ENCODE assay signal across 1 cellular context in the genomic region with DNA sequence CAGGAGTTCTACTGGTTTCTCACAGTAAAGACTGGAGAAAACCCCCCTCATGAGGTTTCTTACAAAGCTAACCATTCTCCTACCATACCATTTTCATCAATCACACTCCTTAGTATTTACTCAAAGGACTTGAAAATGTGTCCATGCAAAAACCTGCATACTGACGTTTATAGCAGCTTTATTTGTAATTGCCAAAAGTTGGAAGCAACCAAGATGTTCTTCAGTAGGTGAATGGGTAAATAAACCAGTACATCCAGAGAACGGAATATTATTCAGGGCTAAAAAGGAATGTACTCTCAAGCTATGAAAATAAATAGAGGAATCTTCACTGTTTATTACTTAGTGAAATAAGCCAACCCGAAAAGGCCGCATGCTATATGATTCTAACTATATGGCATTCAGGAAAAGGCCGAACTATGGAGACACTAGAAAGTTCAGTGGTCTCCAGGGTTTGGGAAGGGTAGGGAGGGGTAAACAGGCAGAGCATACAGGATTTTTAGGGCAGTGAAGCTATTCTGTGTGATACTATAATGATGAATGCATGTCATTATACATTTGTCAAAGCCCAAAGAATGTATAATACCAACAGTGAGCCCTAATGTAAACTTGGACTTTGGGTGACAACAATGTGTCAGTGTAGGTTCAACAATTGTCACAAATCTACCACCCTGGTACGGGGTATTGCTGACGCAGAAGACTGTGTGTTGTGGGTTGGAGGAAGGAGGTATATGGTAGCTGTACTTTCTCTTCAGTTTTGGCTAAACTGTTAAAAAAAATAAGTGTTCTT.
TF ChIP-seq lines count a peak whose summit lies in the region.

No MANE protein-coding gene starts in this region.

TF ChIP-seq in HepG2, 621 proteins besides CTCF, POLR2A, EP300 and RAD21 (continued from another document and continues in another):
- TF ChIP-seq, protein P1, sequence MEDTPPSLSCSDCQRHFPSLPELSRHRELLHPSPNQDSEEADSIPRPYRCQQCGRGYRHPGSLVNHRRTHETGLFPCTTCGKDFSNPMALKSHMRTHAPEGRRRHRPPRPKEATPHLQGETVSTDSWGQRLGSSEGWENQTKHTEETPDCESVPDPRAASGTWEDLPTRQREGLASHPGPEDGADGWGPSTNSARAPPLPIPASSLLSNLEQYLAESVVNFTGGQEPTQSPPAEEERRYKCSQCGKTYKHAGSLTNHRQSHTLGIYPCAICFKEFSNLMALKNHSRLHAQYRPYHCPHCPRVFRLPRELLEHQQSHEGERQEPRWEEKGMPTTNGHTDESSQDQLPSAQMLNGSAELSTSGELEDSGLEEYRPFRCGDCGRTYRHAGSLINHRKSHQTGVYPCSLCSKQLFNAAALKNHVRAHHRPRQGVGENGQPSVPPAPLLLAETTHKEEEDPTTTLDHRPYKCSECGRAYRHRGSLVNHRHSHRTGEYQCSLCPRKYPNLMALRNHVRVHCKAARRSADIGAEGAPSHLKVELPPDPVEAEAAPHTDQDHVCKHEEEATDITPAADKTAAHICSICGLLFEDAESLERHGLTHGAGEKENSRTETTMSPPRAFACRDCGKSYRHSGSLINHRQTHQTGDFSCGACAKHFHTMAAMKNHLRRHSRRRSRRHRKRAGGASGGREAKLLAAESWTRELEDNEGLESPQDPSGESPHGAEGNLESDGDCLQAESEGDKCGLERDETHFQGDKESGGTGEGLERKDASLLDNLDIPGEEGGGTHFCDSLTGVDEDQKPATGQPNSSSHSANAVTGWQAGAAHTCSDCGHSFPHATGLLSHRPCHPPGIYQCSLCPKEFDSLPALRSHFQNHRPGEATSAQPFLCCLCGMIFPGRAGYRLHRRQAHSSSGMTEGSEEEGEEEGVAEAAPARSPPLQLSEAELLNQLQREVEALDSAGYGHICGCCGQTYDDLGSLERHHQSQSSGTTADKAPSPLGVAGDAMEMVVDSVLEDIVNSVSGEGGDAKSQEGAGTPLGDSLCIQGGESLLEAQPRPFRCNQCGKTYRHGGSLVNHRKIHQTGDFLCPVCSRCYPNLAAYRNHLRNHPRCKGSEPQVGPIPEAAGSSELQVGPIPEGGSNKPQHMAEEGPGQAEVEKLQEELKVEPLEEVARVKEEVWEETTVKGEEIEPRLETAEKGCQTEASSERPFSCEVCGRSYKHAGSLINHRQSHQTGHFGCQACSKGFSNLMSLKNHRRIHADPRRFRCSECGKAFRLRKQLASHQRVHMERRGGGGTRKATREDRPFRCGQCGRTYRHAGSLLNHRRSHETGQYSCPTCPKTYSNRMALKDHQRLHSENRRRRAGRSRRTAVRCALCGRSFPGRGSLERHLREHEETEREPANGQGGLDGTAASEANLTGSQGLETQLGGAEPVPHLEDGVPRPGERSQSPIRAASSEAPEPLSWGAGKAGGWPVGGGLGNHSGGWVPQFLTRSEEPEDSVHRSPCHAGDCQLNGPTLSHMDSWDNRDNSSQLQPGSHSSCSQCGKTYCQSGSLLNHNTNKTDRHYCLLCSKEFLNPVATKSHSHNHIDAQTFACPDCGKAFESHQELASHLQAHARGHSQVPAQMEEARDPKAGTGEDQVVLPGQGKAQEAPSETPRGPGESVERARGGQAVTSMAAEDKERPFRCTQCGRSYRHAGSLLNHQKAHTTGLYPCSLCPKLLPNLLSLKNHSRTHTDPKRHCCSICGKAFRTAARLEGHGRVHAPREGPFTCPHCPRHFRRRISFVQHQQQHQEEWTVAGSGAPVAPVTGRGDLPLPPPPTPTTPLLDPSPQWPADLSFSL (CRISPR knock-in tag; IDR thresholded peaks at IDR 0.05): peak; percentile 79
- TF ChIP-seq PRPF4 (IDR thresholded peaks at IDR 0.05; ENCODE audit: low read depth, low read length, poor library complexity, severe bottlenecking) (no peak), ZNF34 (CRISPR knock-in tag; IDR thresholded peaks at IDR 0.05; ENCODE audit: borderline replicate concordance) (no peak), PITX1 (CRISPR knock-in tag; IDR thresholded peaks at IDR 0.05) (peak; percentile 45; the same call in 1 of the 2 replicates), ATRX (CRISPR knock-in tag; IDR thresholded peaks at IDR 0.05; ENCODE audit: borderline replicate concordance) (no peak), RORA (CRISPR knock-in tag; IDR thresholded peaks at IDR 0.05) (no peak), FOXA1 (IDR thresholded peaks at IDR 0.05) (peak; percentile 94), FOXA1 (CRISPR knock-in tag; IDR thresholded peaks at IDR 0.05) (peak; percentile 97), NR2F6 (IDR thresholded peaks at IDR 0.05) (no peak), NR2F6 (CRISPR knock-in tag; IDR thresholded peaks at IDR 0.05) (peak; percentile 51), SNAI1 (CRISPR knock-in tag; IDR thresholded peaks at IDR 0.05; ENCODE audit: borderline replicate concordance) (0 out of 2 replicates have a peak, but pooled peaks have one; percentile 22), MYNN (CRISPR knock-in tag; IDR thresholded peaks at IDR 0.05; ENCODE audit: low read depth) (no peak), FOXA3 (CRISPR knock-in tag; IDR thresholded peaks at IDR 0.05) (peak; percentile 95), HDAC1 (CRISPR knock-in tag; IDR thresholded peaks at IDR 0.05) (peak; percentile 19; the same call in 1 of the 2 replicates), ZSCAN30 (CRISPR knock-in tag; IDR thresholded peaks at IDR 0.05) (no peak), KLF9 (CRISPR knock-in tag; IDR thresholded peaks at IDR 0.05; ENCODE audit: low read depth) (no peak), ZNF501 (CRISPR knock-in tag; IDR thresholded peaks at IDR 0.05) (no peak), TEAD2 (CRISPR knock-in tag; IDR thresholded peaks at IDR 0.05) (no peak)
- TF ChIP-seq, protein P2, sequence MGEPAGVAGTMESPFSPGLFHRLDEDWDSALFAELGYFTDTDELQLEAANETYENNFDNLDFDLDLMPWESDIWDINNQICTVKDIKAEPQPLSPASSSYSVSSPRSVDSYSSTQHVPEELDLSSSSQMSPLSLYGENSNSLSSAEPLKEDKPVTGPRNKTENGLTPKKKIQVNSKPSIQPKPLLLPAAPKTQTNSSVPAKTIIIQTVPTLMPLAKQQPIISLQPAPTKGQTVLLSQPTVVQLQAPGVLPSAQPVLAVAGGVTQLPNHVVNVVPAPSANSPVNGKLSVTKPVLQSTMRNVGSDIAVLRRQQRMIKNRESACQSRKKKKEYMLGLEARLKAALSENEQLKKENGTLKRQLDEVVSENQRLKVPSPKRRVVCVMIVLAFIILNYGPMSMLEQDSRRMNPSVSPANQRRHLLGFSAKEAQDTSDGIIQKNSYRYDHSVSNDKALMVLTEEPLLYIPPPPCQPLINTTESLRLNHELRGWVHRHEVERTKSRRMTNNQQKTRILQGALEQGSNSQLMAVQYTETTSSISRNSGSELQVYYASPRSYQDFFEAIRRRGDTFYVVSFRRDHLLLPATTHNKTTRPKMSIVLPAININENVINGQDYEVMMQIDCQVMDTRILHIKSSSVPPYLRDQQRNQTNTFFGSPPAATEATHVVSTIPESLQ (CRISPR knock-in tag; conservative IDR thresholded peaks at IDR 0.05): no peak
- TF ChIP-seq, protein P3, sequence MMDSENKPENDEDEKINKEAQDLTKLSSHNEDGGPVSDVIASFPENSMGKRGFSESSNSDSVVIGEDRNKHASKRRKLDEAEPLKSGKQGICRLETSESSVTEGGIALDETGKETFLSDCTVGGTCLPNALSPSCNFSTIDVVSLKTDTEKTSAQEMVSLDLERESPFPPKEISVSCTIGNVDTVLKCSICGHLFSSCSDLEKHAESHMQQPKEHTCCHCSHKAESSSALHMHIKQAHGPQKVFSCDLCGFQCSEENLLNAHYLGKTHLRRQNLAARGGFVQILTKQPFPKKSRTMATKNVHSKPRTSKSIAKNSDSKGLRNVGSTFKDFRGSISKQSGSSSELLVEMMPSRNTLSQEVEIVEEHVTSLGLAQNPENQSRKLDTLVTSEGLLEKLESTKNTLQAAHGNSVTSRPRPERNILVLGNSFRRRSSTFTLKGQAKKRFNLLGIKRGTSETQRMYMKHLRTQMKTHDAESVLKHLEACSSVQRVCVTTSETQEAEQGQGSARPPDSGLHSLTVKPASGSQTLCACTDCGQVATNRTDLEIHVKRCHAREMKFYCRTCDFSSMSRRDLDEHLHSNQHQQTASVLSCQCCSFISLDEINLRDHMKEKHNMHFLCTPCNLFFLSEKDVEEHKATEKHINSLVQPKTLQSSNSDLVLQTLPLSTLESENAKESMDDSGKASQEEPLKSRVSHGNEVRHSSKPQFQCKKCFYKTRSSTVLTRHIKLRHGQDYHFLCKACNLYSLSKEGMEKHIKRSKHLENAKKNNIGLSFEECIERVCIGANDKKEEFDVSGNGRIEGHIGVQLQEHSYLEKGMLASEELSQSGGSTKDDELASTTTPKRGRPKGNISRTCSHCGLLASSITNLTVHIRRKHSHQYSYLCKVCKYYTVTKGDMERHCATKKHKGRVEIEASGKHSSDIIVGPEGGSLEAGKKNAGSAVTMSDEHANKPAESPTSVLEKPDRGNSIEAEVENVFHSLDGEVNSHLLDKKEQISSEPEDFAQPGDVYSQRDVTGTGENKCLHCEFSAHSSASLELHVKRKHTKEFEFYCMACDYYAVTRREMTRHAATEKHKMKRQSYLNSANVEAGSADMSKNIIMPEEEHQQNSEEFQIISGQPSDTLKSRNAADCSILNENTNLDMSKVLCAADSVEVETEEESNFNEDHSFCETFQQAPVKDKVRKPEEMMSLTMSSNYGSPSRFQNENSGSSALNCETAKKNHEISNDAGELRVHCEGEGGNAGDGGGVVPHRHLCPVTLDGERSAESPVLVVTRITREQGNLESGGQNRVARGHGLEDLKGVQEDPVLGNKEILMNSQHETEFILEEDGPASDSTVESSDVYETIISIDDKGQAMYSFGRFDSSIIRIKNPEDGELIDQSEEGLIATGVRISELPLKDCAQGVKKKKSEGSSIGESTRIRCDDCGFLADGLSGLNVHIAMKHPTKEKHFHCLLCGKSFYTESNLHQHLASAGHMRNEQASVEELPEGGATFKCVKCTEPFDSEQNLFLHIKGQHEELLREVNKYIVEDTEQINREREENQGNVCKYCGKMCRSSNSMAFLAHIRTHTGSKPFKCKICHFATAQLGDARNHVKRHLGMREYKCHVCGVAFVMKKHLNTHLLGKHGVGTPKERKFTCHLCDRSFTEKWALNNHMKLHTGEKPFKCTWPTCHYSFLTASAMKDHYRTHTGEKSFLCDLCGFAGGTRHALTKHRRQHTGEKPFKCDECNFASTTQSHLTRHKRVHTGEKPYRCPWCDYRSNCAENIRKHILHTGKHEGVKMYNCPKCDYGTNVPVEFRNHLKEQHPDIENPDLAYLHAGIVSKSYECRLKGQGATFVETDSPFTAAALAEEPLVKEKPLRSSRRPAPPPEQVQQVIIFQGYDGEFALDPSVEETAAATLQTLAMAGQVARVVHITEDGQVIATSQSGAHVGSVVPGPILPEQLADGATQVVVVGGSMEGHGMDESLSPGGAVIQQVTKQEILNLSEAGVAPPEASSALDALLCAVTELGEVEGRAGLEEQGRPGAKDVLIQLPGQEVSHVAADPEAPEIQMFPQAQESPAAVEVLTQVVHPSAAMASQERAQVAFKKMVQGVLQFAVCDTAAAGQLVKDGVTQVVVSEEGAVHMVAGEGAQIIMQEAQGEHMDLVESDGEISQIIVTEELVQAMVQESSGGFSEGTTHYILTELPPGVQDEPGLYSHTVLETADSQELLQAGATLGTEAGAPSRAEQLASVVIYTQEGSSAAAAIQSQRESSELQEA (CRISPR knock-in tag; IDR thresholded peaks at IDR 0.05; ENCODE audit: not compliant biosample characterization): no peak
- TF ChIP-seq, protein P4, sequence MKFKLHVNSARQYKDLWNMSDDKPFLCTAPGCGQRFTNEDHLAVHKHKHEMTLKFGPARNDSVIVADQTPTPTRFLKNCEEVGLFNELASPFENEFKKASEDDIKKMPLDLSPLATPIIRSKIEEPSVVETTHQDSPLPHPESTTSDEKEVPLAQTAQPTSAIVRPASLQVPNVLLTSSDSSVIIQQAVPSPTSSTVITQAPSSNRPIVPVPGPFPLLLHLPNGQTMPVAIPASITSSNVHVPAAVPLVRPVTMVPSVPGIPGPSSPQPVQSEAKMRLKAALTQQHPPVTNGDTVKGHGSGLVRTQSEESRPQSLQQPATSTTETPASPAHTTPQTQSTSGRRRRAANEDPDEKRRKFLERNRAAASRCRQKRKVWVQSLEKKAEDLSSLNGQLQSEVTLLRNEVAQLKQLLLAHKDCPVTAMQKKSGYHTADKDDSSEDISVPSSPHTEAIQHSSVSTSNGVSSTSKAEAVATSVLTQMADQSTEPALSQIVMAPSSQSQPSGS (CRISPR knock-in tag; IDR thresholded peaks at IDR 0.05): 0 out of 2 replicates have a peak, but pooled peaks have one; percentile 29
- TF ChIP-seq, protein P5, sequence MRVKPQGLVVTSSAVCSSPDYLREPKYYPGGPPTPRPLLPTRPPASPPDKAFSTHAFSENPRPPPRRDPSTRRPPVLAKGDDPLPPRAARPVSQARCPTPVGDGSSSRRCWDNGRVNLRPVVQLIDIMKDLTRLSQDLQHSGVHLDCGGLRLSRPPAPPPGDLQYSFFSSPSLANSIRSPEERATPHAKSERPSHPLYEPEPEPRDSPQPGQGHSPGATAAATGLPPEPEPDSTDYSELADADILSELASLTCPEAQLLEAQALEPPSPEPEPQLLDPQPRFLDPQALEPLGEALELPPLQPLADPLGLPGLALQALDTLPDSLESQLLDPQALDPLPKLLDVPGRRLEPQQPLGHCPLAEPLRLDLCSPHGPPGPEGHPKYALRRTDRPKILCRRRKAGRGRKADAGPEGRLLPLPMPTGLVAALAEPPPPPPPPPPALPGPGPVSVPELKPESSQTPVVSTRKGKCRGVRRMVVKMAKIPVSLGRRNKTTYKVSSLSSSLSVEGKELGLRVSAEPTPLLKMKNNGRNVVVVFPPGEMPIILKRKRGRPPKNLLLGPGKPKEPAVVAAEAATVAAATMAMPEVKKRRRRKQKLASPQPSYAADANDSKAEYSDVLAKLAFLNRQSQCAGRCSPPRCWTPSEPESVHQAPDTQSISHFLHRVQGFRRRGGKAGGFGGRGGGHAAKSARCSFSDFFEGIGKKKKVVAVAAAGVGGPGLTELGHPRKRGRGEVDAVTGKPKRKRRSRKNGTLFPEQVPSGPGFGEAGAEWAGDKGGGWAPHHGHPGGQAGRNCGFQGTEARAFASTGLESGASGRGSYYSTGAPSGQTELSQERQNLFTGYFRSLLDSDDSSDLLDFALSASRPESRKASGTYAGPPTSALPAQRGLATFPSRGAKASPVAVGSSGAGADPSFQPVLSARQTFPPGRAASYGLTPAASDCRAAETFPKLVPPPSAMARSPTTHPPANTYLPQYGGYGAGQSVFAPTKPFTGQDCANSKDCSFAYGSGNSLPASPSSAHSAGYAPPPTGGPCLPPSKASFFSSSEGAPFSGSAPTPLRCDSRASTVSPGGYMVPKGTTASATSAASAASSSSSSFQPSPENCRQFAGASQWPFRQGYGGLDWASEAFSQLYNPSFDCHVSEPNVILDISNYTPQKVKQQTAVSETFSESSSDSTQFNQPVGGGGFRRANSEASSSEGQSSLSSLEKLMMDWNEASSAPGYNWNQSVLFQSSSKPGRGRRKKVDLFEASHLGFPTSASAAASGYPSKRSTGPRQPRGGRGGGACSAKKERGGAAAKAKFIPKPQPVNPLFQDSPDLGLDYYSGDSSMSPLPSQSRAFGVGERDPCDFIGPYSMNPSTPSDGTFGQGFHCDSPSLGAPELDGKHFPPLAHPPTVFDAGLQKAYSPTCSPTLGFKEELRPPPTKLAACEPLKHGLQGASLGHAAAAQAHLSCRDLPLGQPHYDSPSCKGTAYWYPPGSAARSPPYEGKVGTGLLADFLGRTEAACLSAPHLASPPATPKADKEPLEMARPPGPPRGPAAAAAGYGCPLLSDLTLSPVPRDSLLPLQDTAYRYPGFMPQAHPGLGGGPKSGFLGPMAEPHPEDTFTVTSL (CRISPR knock-in tag; IDR thresholded peaks at IDR 0.05; ENCODE audit: borderline replicate concordance): peak; percentile 45; the same call in 1 of the 2 replicates
